Comparison of ENCODE assay signal across 30 cellular contexts in genomic region chr9:96193356-96193755, GRCh38.
DNase-seq lines count a peak whose midpoint lies in the region; ATAC-seq, FAIRE-seq and TF ChIP-seq lines count a peak whose summit lies in the region.
"Had no signal": no experiment of that assay in that cellular context is flagged by ENCODE, and none has a peak within 500 bp of the region (broad histone marks: within the 10 kb centered on the region; RNA-seq: fewer than 3 reads in every experiment).

No MANE protein-coding gene starts in this region.

- H3K4me3 Mint-ChIP-seq in CD8-positive, alpha-beta T cell: no peak overlapping the region
- H3K4me3 Mint-ChIP-seq: CD4-positive, alpha-beta memory T cell; H9; HFFc6; T-cell had no signal

- H3K27ac ChIP-seq in HEK293 (ENCODE audit: extremely low read depth, low read depth, low read length): no peak overlapping the region
- H3K27ac ChIP-seq in CD8-positive, alpha-beta T cell (ENCODE audit: low read depth, low read length): no peak overlapping the region
- H3K27ac ChIP-seq: A549, SJCRH30 had no signal

- H3K36me3 Mint-ChIP-seq in CD8-positive, alpha-beta T cell: peaks cover 3% of the 10 kb centered on the region

- H3K27me3 ChIP-seq in CD8-positive, alpha-beta T cell (ENCODE audit: insufficient read depth, low read length): no peaks in the 10 kb centered on the region
- H3K27me3 ChIP-seq: SJCRH30 had no signal

- FAIRE-seq in urothelium cell line (lab: Jason Lieb, UNC): no peak
- FAIRE-seq: A549, GM12891, GM19239, HTR-8/SVneo had no signal

- no peaks in the 10 kb centered on the region for H3K4me1 Mint-ChIP-seq in CD8-positive, alpha-beta T cell (ENCODE audit: low read depth)
- H3K4me1 Mint-ChIP-seq: CD4-positive, alpha-beta memory T cell; T-cell had no signal

- intact Hi-C loops in CD8-positive, alpha-beta T cell (cut with DNase I, micrococcal nuclease): no loop called here

- peak; percentile 9 for DNase-seq in NCI-H69 (lab: John Stamatoyannopoulos, UW)
- peak; percentile 49 for DNase-seq in kidney tubule cell (ENCODE audit: low spot score)
- DNase-seq in urothelium cell line (ENCODE audit: low spot score): peak; percentile 44
- DNase-seq in CD8-positive, alpha-beta T cell: no peak
- no peak for DNase-seq in UCSD-AML1 (lab: John Stamatoyannopoulos, UW; ENCODE audit: unreplicated experiment)
- DNase-seq: AML-193; C1 segment of cervical spinal cord; CD4-positive, alpha-beta memory T cell; DMS 273 treated with DMSO at 0.1 percent for 48 hours; DMS79; EL; GDM1; H9; HFFc6; KBM-7; NCI-H1048; NCI-H1417; NCI-H1694; NCI-H2029 treated with DMSO at 0.1 percent for 48 hours; NCI-H524; NCI-H774; T-cell had no signal

- CTCF ChIA-PET in HEK293 (lab: Yijun Ruan, JAX): no interaction called here
- CTCF ChIA-PET in CD8-positive, alpha-beta T cell (lab: Charles Lee): interaction anchor here (1.0 kb wide), 1 partner anchor 663 kb away, joined by 3 read pairs; no protein-coding TSS in a partner anchor

- TF ChIP-seq CTCF in HEK293 (tag by site-specific recombination; IDR thresholded peaks at IDR 0.05): no peak
- no peak for TF ChIP-seq CTCF in CD8-positive, alpha-beta T cell (IDR thresholded peaks at IDR 0.05)

- peaks cover 21% of the 10 kb centered on the region for H3K27me3 Mint-ChIP-seq in CD8-positive, alpha-beta T cell (ENCODE audit: low read depth)

- no peaks in the 10 kb centered on the region for H3K36me3 ChIP-seq in HEK293 (ENCODE audit: control insufficient read depth in 2 of 2, insufficient read depth in 1 of 2, low read length in 2 of 2)
- H3K36me3 ChIP-seq in CD8-positive, alpha-beta T cell (ENCODE audit: insufficient read depth, low read length): no peaks in the 10 kb centered on the region
- H3K36me3 ChIP-seq: SJCRH30 had no signal

- H3K4me1 ChIP-seq in HEK293 (ENCODE audit: control insufficient read depth, insufficient read depth, low read length): no peaks in the 10 kb centered on the region
- H3K4me1 ChIP-seq in CD8-positive, alpha-beta T cell (ENCODE audit: insufficient read depth, low read length): no peaks in the 10 kb centered on the region
- H3K4me1 ChIP-seq: A549 had no signal

- POLR2A ChIA-PET in HEK293 (lab: Yijun Ruan, JAX): no interaction called here
- POLR2A ChIA-PET in CD8-positive, alpha-beta T cell (lab: Charles Lee): interaction anchor here (0.6 kb wide), 1 partner anchor 38 kb away, joined by 4 read pairs; no protein-coding TSS in a partner anchor

- no peak overlapping the region for H3K4me3 ChIP-seq in HEK293 (ENCODE audit: low read depth, low read length)
- no peak overlapping the region for H3K4me3 ChIP-seq in CD8-positive, alpha-beta T cell (ENCODE audit: low read depth, low read length)
- H3K4me3 ChIP-seq: A549, SJCRH30 had no signal

- no peak for ATAC-seq in GM18519 (IDR thresholded peaks at IDR 0.05; ENCODE audit: low FRiP score, unreplicated experiment)
- no peak for ATAC-seq in CD8-positive, alpha-beta T cell
- ATAC-seq: A549, Right ventricle myocardium inferior, T-cell had no signal

- no peak overlapping the region for H3K27ac Mint-ChIP-seq in CD8-positive, alpha-beta T cell
- H3K27ac Mint-ChIP-seq: CD4-positive, alpha-beta memory T cell; H9; HFFc6; T-cell had no signal

- no peaks in the 10 kb centered on the region; the same call in 1 of the 2 replicates for H3K9me3 ChIP-seq in HEK293 (ENCODE audit: control insufficient read depth, insufficient read depth, low read depth, low read length)
- no peaks in the 10 kb centered on the region for H3K9me3 ChIP-seq in CD8-positive, alpha-beta T cell (ENCODE audit: low read length)

- H3K9me3 Mint-ChIP-seq in CD8-positive, alpha-beta T cell: peaks cover 7% of the 10 kb centered on the region

TF ChIP-seq in HEK293, 187 proteins besides CTCF, POLR2A, EP300 and RAD21:
- TF ChIP-seq SP3 (tag by site-specific recombination; IDR thresholded peaks at IDR 0.05): no peak
- TF ChIP-seq ZBTB26 (tag by site-specific recombination; optimal IDR thresholded peaks at IDR 0.05): no peak
- peak; percentile 53; the same call in 1 of the 2 replicates for TF ChIP-seq GLIS1 (tag by site-specific recombination; IDR thresholded peaks at IDR 0.05)
- TF ChIP-seq ZNF670 (tag by site-specific recombination; IDR thresholded peaks at IDR 0.05; ENCODE audit: low read depth): no peak
- no peak for TF ChIP-seq ZNF10 (tag by site-specific recombination; IDR thresholded peaks at IDR 0.05)
- no peak for TF ChIP-seq ZNF654 (tag by site-specific recombination; IDR thresholded peaks at IDR 0.05; ENCODE audit: low read depth)

Comparison
In these comparisons a context has a peak if more than half of its experiments do, and no peak if none do; other contexts are left out.
1. DNase-seq: peak in NCI-H69 (single experiment), kidney tubule cell (single experiment) and urothelium cell line (single experiment); none in CD8-positive, alpha-beta T cell (0 of 7) and UCSD-AML1 (single experiment).